1 cellular context compared by ENCODE assay signal in genomic region chr9:6833518-6834192, GRCh38.
TF ChIP-seq lines count a peak whose summit lies in the region.

No MANE protein-coding gene starts in this region.

TF ChIP-seq in WTC11, 78 proteins besides CTCF, POLR2A, EP300 and RAD21:
- TF ChIP-seq E2F5 (CRISPR knock-in tag; IDR thresholded peaks at IDR 0.05) (no peak), PRDM15 (CRISPR knock-in tag; IDR thresholded peaks at IDR 0.05) (no peak), OVOL2 (CRISPR knock-in tag; IDR thresholded peaks at IDR 0.05; ENCODE audit: borderline replicate concordance) (no peak), FOXP1 (CRISPR knock-in tag; IDR thresholded peaks at IDR 0.05; ENCODE audit: borderline replicate concordance) (no peak), HMGXB4 (CRISPR knock-in tag; IDR thresholded peaks at IDR 0.05) (no peak), TCF7 (CRISPR knock-in tag; IDR thresholded peaks at IDR 0.05; ENCODE audit: low read depth) (no peak), NFATC4 (CRISPR knock-in tag; IDR thresholded peaks at IDR 0.05) (no peak), ZNF317 (CRISPR knock-in tag; IDR thresholded peaks at IDR 0.05; ENCODE audit: borderline replicate concordance, low read depth) (no peak), ZNF416 (CRISPR knock-in tag; IDR thresholded peaks at IDR 0.05) (no peak)
